In genomic region chr17:48207036-48207435, GRCh38 we compare ENCODE assay signal across 8 cellular contexts.
DNase-seq lines count a peak whose midpoint lies in the region; FAIRE-seq and TF ChIP-seq lines count a peak whose summit lies in the region.
"Not testable (repeated sequence)": the region's sequence is repeated elsewhere in the genome, so short reads cannot be mapped to it uniquely, and the experiment has no call there.

No MANE protein-coding gene starts in this region.

- not testable (repeated sequence) for H3K9me3 Mint-ChIP-seq in MCF 10A (ENCODE audit: unreplicated experiment)

- H3K4me1 Mint-ChIP-seq in MCF 10A (ENCODE audit: insufficient read depth, unreplicated experiment), result not testable (repeated sequence)

- not testable (repeated sequence) for BruUV-seq in MCF 10A (replicated peaks; lab: Mats Ljungman, UMichigan)

- POLR2A ChIA-PET in AG04449 (lab: Yijun Ruan, JAX), result not testable (repeated sequence)
- POLR2A ChIA-PET in MCF 10A (lab: Yijun Ruan, JAX), result interaction anchor here (0.6 kb wide), 1 partner anchor 674 kb away, joined by 3 read pairs; no protein-coding TSS in a partner anchor

- not testable (repeated sequence) for H3K4me3 Mint-ChIP-seq in MCF 10A (ENCODE audit: unreplicated experiment)

- TF ChIP-seq POLR2A in H54 (IDR thresholded peaks at IDR 0.05; ENCODE audit: low read depth, low read length), result not testable (repeated sequence)

- not testable (repeated sequence) for TF ChIP-seq CTCF in AG04449 (IDR thresholded peaks at IDR 0.05; ENCODE audit: insufficient read depth, low read length, missing control alignments); MCF 10A (IDR thresholded peaks at IDR 0.05; ENCODE audit: unreplicated experiment); foreskin fibroblast (IDR thresholded peaks at IDR 0.05; ENCODE audit: low read depth, low read length)

- not testable (repeated sequence) for H3K36me3 Mint-ChIP-seq in MCF 10A (ENCODE audit: insufficient read depth, unreplicated experiment)

- FAIRE-seq in H54 (lab: Jason Lieb, UNC) (peak; percentile 75), TTC549 (lab: Jason Lieb, UNC) (peak; percentile 7)

- not testable (repeated sequence) for H3K27ac Mint-ChIP-seq in MCF 10A (ENCODE audit: low read depth, unreplicated experiment)

- peaks cover 58% of the 10 kb centered on the region for H3K27me3 Mint-ChIP-seq in MCF 10A (ENCODE audit: insufficient read depth, unreplicated experiment)

- CTCF ChIA-PET in AG04449 (lab: Yijun Ruan, JAX), result interaction anchor here (0.7 to 1.1 kb wide), 3 partner anchors 14 to 131 kb away, joined by 3 read pairs; no protein-coding TSS in a partner anchor
- CTCF ChIA-PET in MCF 10A (lab: Yijun Ruan, JAX), result interaction anchor here (0.6 to 0.7 kb wide), 2 partner anchors 14 to 28 kb away, joined by 3 to 5 read pairs; no protein-coding TSS in a partner anchor

- H3K4me3 ChIP-seq in AG04449 (ENCODE audit: low read depth, low read length); foreskin fibroblast (ENCODE audit: low read depth in 1 of 2, low read length in 2 of 2): not testable (repeated sequence)

- DNase-seq in AG04449 (ENCODE audit: low read depth, low spot score) (peak; percentile 9), ELR (ENCODE audit: low read depth) (peak; percentile 52), M059J (ENCODE audit: low read depth) (peak; percentile 88), MCF 10A (ENCODE audit: unreplicated experiment) (peak; percentile 4), foreskin fibroblast (peak; percentile 14 to 15), renal cortical epithelial cell (ENCODE audit: low read depth) (peak; percentile 70)
- not testable (repeated sequence) for DNase-seq in H54 (ENCODE audit: insufficient read length, low spot score)

- intact Hi-C loops in MCF 10A (cut with micrococcal nuclease), result not testable (repeated sequence)
